ENCODE assay signal across 15 cellular contexts in genomic region chr2:95316466-95317122, GRCh38. TPM values are rescaled to one million over a fixed set of nuclear protein-coding genes. Genes with fewer than 3 reads are reported as not detected.
DNase-seq lines count a peak whose midpoint lies in the region; ATAC-seq and TF ChIP-seq lines count a peak whose summit lies in the region.
"Had no signal": no experiment of that assay in that cellular context is flagged by ENCODE, and none has a peak within 500 bp of the region (broad histone marks: within the 10 kb centered on the region; RNA-seq: fewer than 3 reads in every experiment).

No MANE protein-coding gene starts in this region.

- peak; percentile 25 for DNase-seq in Right ventricle myocardium inferior (ENCODE audit: missing footprints)
- DNase-seq in left ventricle myocardium superior: no peak
- DNase-seq in T1000 (lab: John Stamatoyannopoulos, UW): peak; percentile 46
- peak in 1 of 2 donors; percentile 69 for DNase-seq in foreskin keratinocyte
- no peak for DNase-seq in NCI-H2029 (lab: John Stamatoyannopoulos, UW)
- DNase-seq: activated CD4-positive, alpha-beta T cell treated with anti-CD3 and anti-CD28 coated beads, Interleukin-2, amount 10 ng/mL, durations not matched to agents 7 days and 5 days; erythroblast; NCI-H1417 treated with DMSO at 0.1 percent for 48 hours; NCI-H82 had no signal

- peak overlapping the region; percentile 60 for H3K27ac ChIP-seq in foreskin keratinocyte
- H3K27ac ChIP-seq: A549, right lobe of liver had no signal

- peaks cover 23% of the 10 kb centered on the region for H3K4me1 ChIP-seq in foreskin keratinocyte
- H3K4me1 ChIP-seq: A549, right lobe of liver had no signal

- peak; percentile 20 for TF ChIP-seq CTCF in foreskin keratinocyte (conservative IDR thresholded peaks at IDR 0.05)

- intact Hi-C loops in Right ventricle myocardium inferior (cut with DNase I) (loop anchor here (5.0 kb wide), 1 partner anchor 84 kb away; no protein-coding TSS in a partner anchor), left ventricle myocardium superior (cut with micrococcal nuclease) (no loop called here)

- no peaks in the 10 kb centered on the region for H3K27me3 ChIP-seq in foreskin keratinocyte
- H3K27me3 ChIP-seq: right lobe of liver had no signal

- ATAC-seq in Right ventricle myocardium inferior: no peak
- no peak for ATAC-seq in left ventricle myocardium superior
- no peak for ATAC-seq in foreskin keratinocyte
- ATAC-seq in GM21528 (IDR thresholded peaks at IDR 0.05; ENCODE audit: low FRiP score, unreplicated experiment): no peak
- no peak for ATAC-seq in GM18502 (IDR thresholded peaks at IDR 0.05; ENCODE audit: poor library complexity, unreplicated experiment)
- ATAC-seq in GM21360 (IDR thresholded peaks at IDR 0.05; ENCODE audit: unreplicated experiment): no peak
- ATAC-seq: A549; activated T-helper 17 cell treated with anti-CD3 and anti-CD28 coated beads, Interleukin-2, amount 50 U/mL, for 72 hours; right lobe of liver had no signal

RNA-seq across cellular contexts. Expression of gene KCNIP3, which starts 19.4 kb away (rescaled TPM):
- total RNA-seq in Right ventricle myocardium inferior (8.7 TPM), left ventricle myocardium superior (5.3 TPM), foreskin keratinocyte (6.4 and 9.0 TPM in 2 replicates)
- polyA plus RNA-seq in foreskin keratinocyte: 7.1 and 9.2 TPM in 2 replicates
- total RNA-seq: activated CD4-positive, alpha-beta T cell treated with anti-CD3 and anti-CD28 coated beads, Interleukin-2, amount 10 ng/mL, durations not matched to agents 7 days and 5 days; activated T-helper 17 cell treated with anti-CD3 and anti-CD28 coated beads, Interleukin-2, amount 50 U/mL, for 72 hours had no signal

RNA-seq across cellular contexts. Expression of gene PROM2, which starts 42.3 kb away (rescaled TPM):
- 0.32 TPM for total RNA-seq in Right ventricle myocardium inferior
- total RNA-seq in left ventricle myocardium superior: 0.35 TPM
- 38.4 and 40.7 TPM in 2 replicates for total RNA-seq in foreskin keratinocyte
- 25.4 and 26.6 TPM in 2 replicates for polyA plus RNA-seq in foreskin keratinocyte

Comparison
In these comparisons a context has a peak if more than half of its experiments do, and no peak if none do; other contexts are left out.
1. DNase-seq: peak in Right ventricle myocardium inferior (single experiment) and T1000 (single experiment); none in left ventricle myocardium superior (single experiment) and NCI-H2029 (single experiment).
2. RNA of gene PROM2, which starts 42.3 kb away (total RNA-seq): 38.4 to 40.7 TPM in foreskin keratinocyte; 0.35 TPM in left ventricle myocardium superior (single experiment) and 0.32 TPM in Right ventricle myocardium inferior (single experiment); every median in the first group is over 10 times any median in the second.